1 cellular context compared by ENCODE assay signal in genomic region chr4:77712675-77713074, GRCh38.
TF ChIP-seq lines count a peak whose summit lies in the region.

No MANE protein-coding gene starts in this region.

TF ChIP-seq in IMR-90, 13 proteins besides CTCF, POLR2A, EP300 and RAD21 (continued from another document):
- TF ChIP-seq USF2 (IDR thresholded peaks at IDR 0.05; ENCODE audit: low read depth, low read length) = no peak
